ENCODE assay signal across 11 cellular contexts in the genomic region with DNA sequence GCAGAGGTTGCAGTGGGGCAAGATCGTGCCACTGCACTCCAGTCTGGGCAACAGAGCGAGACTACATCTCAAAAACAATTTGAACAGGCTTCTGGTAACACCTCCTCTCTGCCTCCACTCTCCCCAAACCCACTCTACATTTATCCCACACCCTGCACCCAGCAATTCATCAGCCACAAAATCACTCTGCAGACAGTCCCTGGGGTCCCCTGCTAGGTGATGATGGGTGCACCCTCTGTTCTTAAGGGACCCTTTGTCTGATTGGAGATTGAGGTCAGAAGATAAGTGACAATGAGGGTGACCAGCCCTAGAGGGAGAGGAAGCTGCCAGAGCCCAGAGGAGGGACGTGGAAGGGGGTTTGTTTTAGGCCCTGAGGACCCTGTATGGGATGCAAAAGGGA. TPM values are rescaled to one million over a fixed set of nuclear protein-coding genes. Genes with fewer than 3 reads are reported as not detected.
A peak's percentile ranks its signal among the peaks of the same experiment; 100 is the strongest.
DNase-seq lines count a peak whose midpoint lies in the region; ATAC-seq and TF ChIP-seq lines count a peak whose summit lies in the region.
"Had no signal": no experiment of that assay in that cellular context is flagged by ENCODE, and none has a peak within 500 bp of the region (broad histone marks: within the 10 kb centered on the region; RNA-seq: fewer than 3 reads in every experiment).

No MANE protein-coding gene starts in this region.

- peaks cover 0 to 3% of the 10 kb centered on the region in 2 donors for H3K27me3 Mint-ChIP-seq in CD8-positive, alpha-beta memory T cell
- H3K27me3 Mint-ChIP-seq in Caco-2 (ENCODE audit: insufficient read depth, unreplicated experiment), result no peaks in the 10 kb centered on the region

- peak overlapping the region; percentile 41 to 93 (median 90) for H3K4me3 Mint-ChIP-seq in CD8-positive, alpha-beta memory T cell
- no peak overlapping the region for H3K4me3 Mint-ChIP-seq in Caco-2 (ENCODE audit: unreplicated experiment)

- H3K4me1 Mint-ChIP-seq in CD8-positive, alpha-beta memory T cell, result peaks cover 61 to 82% (median 80%) of the 10 kb centered on the region in 3 donors
- peaks cover 14% of the 10 kb centered on the region for H3K4me1 Mint-ChIP-seq in Caco-2 (ENCODE audit: low read depth, unreplicated experiment)

- intact Hi-C loops in PC-3 (cut with micrococcal nuclease), result no loop called here
- intact Hi-C loops in gastrocnemius medialis (cut with DNase I; ENCODE audit: low total_unique reads), result no loop called here
- intact Hi-C loops in Caco-2 (cut with micrococcal nuclease; ENCODE audit: unreplicated experiment), result no loop called here

- H3K27me3 ChIP-seq in CD8-positive, alpha-beta memory T cell (ENCODE audit: insufficient read depth, low read length, poor library complexity, severe bottlenecking), result no peaks in the 10 kb centered on the region
- H3K27me3 ChIP-seq in PC-3 (ENCODE audit: low read length), result no peaks in the 10 kb centered on the region
- H3K27me3 ChIP-seq in gastrocnemius medialis, result no peaks in the 10 kb centered on the region
- H3K27me3 ChIP-seq in Caco-2 (replicated peaks; ENCODE audit: control insufficient read depth, insufficient read depth, low read length), result no peaks in the 10 kb centered on the region

- TF ChIP-seq CTCF in PC-3 (conservative IDR thresholded peaks at IDR 0.05; ENCODE audit: low read depth, low read length) (no peak), epithelial cell of proximal tubule (conservative IDR thresholded peaks at IDR 0.05; ENCODE audit: low read depth, low read length) (no peak), gastrocnemius medialis (IDR thresholded peaks at IDR 0.05 in 4 of 5, conservative IDR thresholded peaks at IDR 0.05 in 1 of 5) (no peak), Caco-2 (IDR thresholded peaks at IDR 0.05; ENCODE audit: insufficient read depth in 1 of 2, low read depth in 1 of 2, low read length in 1 of 2, severe bottlenecking in 1 of 2, unreplicated experiment in 1 of 2) (no peak)

- no peak for TF ChIP-seq POLR2A in gastrocnemius medialis (IDR thresholded peaks at IDR 0.05)

- no peaks in the 10 kb centered on the region for H3K9me3 ChIP-seq in CD8-positive, alpha-beta memory T cell (ENCODE audit: low read length)
- H3K9me3 ChIP-seq in PC-3 (ENCODE audit: low read length) (no peaks in the 10 kb centered on the region), gastrocnemius medialis (no peaks in the 10 kb centered on the region), Caco-2 (no peaks in the 10 kb centered on the region)

- ATAC-seq in PC-3 (no peak), gastrocnemius medialis (no peak), HG02852 (IDR thresholded peaks at IDR 0.05; ENCODE audit: unreplicated experiment) (no peak), HG02885 (IDR thresholded peaks at IDR 0.05; ENCODE audit: poor library complexity, unreplicated experiment) (no peak)
- ATAC-seq: HCT116 had no signal

- H3K27ac Mint-ChIP-seq in CD8-positive, alpha-beta memory T cell, result peak overlapping the region; percentile 48 to 99 (median 98)
- H3K27ac Mint-ChIP-seq in Caco-2 (ENCODE audit: unreplicated experiment), result no peak overlapping the region

- no peak overlapping the region for H3K4me3 ChIP-seq in CD8-positive, alpha-beta memory T cell (ENCODE audit: low read length)
- H3K4me3 ChIP-seq in PC-3 (ENCODE audit: low read length), result peak overlapping the region; percentile 13
- H3K4me3 ChIP-seq in epithelial cell of proximal tubule (ENCODE audit: low read depth, low read length), result peak overlapping the region; percentile 87
- peak overlapping the region; percentile 19 to 74 (median 66) for H3K4me3 ChIP-seq in gastrocnemius medialis
- no peak overlapping the region for H3K4me3 ChIP-seq in Caco-2 (ENCODE audit: low read depth, low read length)

- H4K20me1 ChIP-seq in PC-3 (ENCODE audit: low read length), result peaks cover 11% of the 10 kb centered on the region

- peaks cover 60% of the 10 kb centered on the region for H3K4me1 ChIP-seq in CD8-positive, alpha-beta memory T cell (ENCODE audit: insufficient read depth, low read length)
- peaks cover 62% of the 10 kb centered on the region for H3K4me1 ChIP-seq in PC-3 (ENCODE audit: insufficient read depth, low read length)
- H3K4me1 ChIP-seq in gastrocnemius medialis, result peaks cover 56 to 60% of the 10 kb centered on the region in 2 donors
- H3K4me1 ChIP-seq in Caco-2, result peaks cover 37% of the 10 kb centered on the region

- H3K36me3 Mint-ChIP-seq in CD8-positive, alpha-beta memory T cell, result peaks cover 0 to 56% (median 0%) of the 10 kb centered on the region in 3 donors
- H3K36me3 Mint-ChIP-seq in Caco-2 (ENCODE audit: insufficient read depth, unreplicated experiment), result peaks cover 28% of the 10 kb centered on the region

- peak in 1 of 5 donors; percentile 15 for DNase-seq in CD8-positive, alpha-beta memory T cell
- DNase-seq in PC-3 (no peak), epithelial cell of proximal tubule (ENCODE audit: low read depth) (no peak), gastrocnemius medialis (no peak), Caco-2 (no peak)
- DNase-seq in activated CD8-positive, alpha-beta memory T cell treated with anti-CD3 and anti-CD28 coated beads for 24 hours, result no peak
- DNase-seq: nucleus accumbens had no signal

- CTCF ChIA-PET in CD8-positive, alpha-beta memory T cell (lab: Charles Lee), result interaction anchor here (1.6 to 2.3 kb wide), 2 partner anchors 20 to 27 kb away, joined by 4 to 10 read pairs; no protein-coding TSS in a partner anchor
- CTCF ChIA-PET in PC-3 (lab: Charles Lee) (no interaction called here), Caco-2 (lab: Charles Lee) (no interaction called here)

- H3F3A ChIP-seq in PC-3 (ENCODE audit: low read length, unreplicated experiment), result peaks cover 6% of the 10 kb centered on the region

- H3K27ac ChIP-seq in CD8-positive, alpha-beta memory T cell (ENCODE audit: low read depth, low read length), result no peak overlapping the region
- no peak overlapping the region for H3K27ac ChIP-seq in PC-3 (ENCODE audit: low read length)
- H3K27ac ChIP-seq in gastrocnemius medialis, result peak overlapping the region; percentile 50 to 97 (median 95)
- H3K27ac ChIP-seq: epithelial cell of prostate had no signal

- H3K4me2 ChIP-seq in PC-3 (ENCODE audit: low read length), result peak overlapping the region; percentile 96; the same call in 1 of the 2 replicates

- H3K9me2 ChIP-seq in PC-3 (replicated peaks; ENCODE audit: low read length), result no peaks in the 10 kb centered on the region

- H2AFZ ChIP-seq in PC-3 (ENCODE audit: low read length), result no peak overlapping the region

- peaks cover 0 to 2% (median 0%) of the 10 kb centered on the region in 5 donors for H3K9me3 Mint-ChIP-seq in CD8-positive, alpha-beta memory T cell
- no peaks in the 10 kb centered on the region for H3K9me3 Mint-ChIP-seq in Caco-2 (ENCODE audit: unreplicated experiment)

- peaks cover 38% of the 10 kb centered on the region for H3K79me2 ChIP-seq in PC-3 (ENCODE audit: low read length)

- no TSS peak for BruUV-seq in PC-3 (replicated peaks; lab: Mats Ljungman, UMichigan)
- BruUV-seq in Caco-2 (replicated peaks; lab: Mats Ljungman, UMichigan), result no TSS peak

- in situ Hi-C loops in gastrocnemius medialis (cut with MboI; ENCODE audit: low sequenced_read_pairs in 4 of 4), result no loop called here

- POLR2A ChIA-PET in CD8-positive, alpha-beta memory T cell (lab: Charles Lee), result no interaction called here
- POLR2A ChIA-PET in PC-3 (lab: Charles Lee; ENCODE audit: unreplicated experiment) (no interaction called here), Caco-2 (lab: Charles Lee) (no interaction called here)

- H3K9ac ChIP-seq in PC-3 (ENCODE audit: low read length), result no peak overlapping the region

- no peaks in the 10 kb centered on the region for H3K36me3 ChIP-seq in CD8-positive, alpha-beta memory T cell (ENCODE audit: insufficient read depth, low read length)
- peaks cover 7% of the 10 kb centered on the region; the same call in 1 of the 2 replicates for H3K36me3 ChIP-seq in PC-3 (ENCODE audit: low read depth, low read length)
- peaks cover 0 to 16% of the 10 kb centered on the region in 2 donors for H3K36me3 ChIP-seq in gastrocnemius medialis
- peaks cover 1% of the 10 kb centered on the region; the same call in 1 of the 2 replicates for H3K36me3 ChIP-seq in Caco-2 (ENCODE audit: control insufficient read depth, insufficient read depth, low read length)

RNA-seq across cellular contexts. Expression of a gene that starts 2.2 kb away (rescaled TPM):
- 10 to 100 TPM; 30.5 to 33.9 TPM for total RNA-seq in CD8-positive, alpha-beta memory T cell
- polyA plus RNA-seq in CD8-positive, alpha-beta memory T cell, result 9.8 TPM
- total RNA-seq in PC-3 (2014; rRNA removed), result 22.9 and 25.5 TPM in 2 replicates
- total RNA-seq in epithelial cell of proximal tubule, result 32.4 and 49.3 TPM in 2 replicates
- 10 to 100 TPM in 1 of 4 donors, 1 to 10 TPM in 3; 7.2 to 15.7 (median 8.5) TPM for total RNA-seq in gastrocnemius medialis
- total RNA-seq in Caco-2 (2022), result 15.5 and 21.3 TPM in 2 replicates

RNA-seq across cellular contexts. Expression of a gene that starts 27.0 kb away (rescaled TPM):
- total RNA-seq in CD8-positive, alpha-beta memory T cell, result not detected
- not detected for polyA plus RNA-seq in CD8-positive, alpha-beta memory T cell
- total RNA-seq in PC-3 (2014; rRNA removed) (25.4 and 26.4 TPM in 2 replicates), epithelial cell of proximal tubule (16.1 and 27.2 TPM in 2 replicates), gastrocnemius medialis (under 1 TPM in 1 of 4 donors, not detected in 3; 0.49 TPM), Caco-2 (2022) (42.3 and 43.6 TPM in 2 replicates)

RNA-seq across cellular contexts. Expression of a gene that starts 51.8 kb away (rescaled TPM):
- not detected for total RNA-seq in CD8-positive, alpha-beta memory T cell
- not detected for polyA plus RNA-seq in CD8-positive, alpha-beta memory T cell
- total RNA-seq in PC-3 (2014; rRNA removed) (not detected in 2 replicates), epithelial cell of proximal tubule (not detected in 2 replicates), gastrocnemius medialis (not detected), Caco-2 (2022) (not detected in 2 replicates)

RNA-seq across cellular contexts. Expression of a gene that starts 58.2 kb away (rescaled TPM):
- total RNA-seq in CD8-positive, alpha-beta memory T cell, result not detected
- polyA plus RNA-seq in CD8-positive, alpha-beta memory T cell, result not detected
- total RNA-seq in PC-3 (2014; rRNA removed) (12.9 and 18.7 TPM in 2 replicates), epithelial cell of proximal tubule (7.7 and 27.7 TPM in 2 replicates), gastrocnemius medialis (10 to 100 TPM; 10.2 to 24.6 (median 23.6) TPM), Caco-2 (2022) (230 and 244 TPM in 2 replicates)

Comparison
In these comparisons a context has a peak if more than half of its experiments do, and no peak if none do; other contexts are left out.
1. H3K27ac ChIP-seq: peak in gastrocnemius medialis (4 of 4); none in CD8-positive, alpha-beta memory T cell (single experiment) and PC-3 (single experiment).
2. H3K4me3 ChIP-seq: peak in PC-3 (single experiment), epithelial cell of proximal tubule (single experiment) and gastrocnemius medialis (4 of 4); none in CD8-positive, alpha-beta memory T cell (single experiment) and Caco-2 (single experiment).
3. RNA of a gene that starts 27.0 kb away (total RNA-seq): 42.3 to 43.6 TPM in Caco-2, 16.1 to 27.2 TPM in epithelial cell of proximal tubule and 25.4 to 26.4 TPM in PC-3; not detected in CD8-positive, alpha-beta memory T cell and 0.49 TPM in gastrocnemius medialis; every median in the first group is over 10 times any median in the second.